In the genomic region with DNA sequence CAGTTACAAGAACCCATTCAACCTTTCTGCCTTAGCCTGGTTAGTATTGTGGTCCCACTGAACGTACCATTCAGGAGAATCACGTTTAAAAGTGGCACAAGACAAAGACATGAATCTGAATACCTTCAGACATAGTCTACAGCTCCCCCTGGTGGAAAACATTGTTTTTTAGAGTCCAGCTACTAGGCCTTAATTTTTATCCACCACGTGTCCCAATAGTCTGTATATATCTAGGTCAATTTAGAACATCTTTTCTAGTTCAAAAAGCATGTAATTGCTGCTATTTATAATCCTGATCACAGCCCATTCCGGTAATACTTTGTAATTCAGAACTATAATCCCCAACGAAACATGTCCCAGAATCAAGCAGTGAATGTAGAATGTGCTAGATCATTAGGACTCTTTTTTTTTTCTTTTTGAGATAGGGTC, we compare ENCODE assay signal across 8 cellular contexts. TPM values are rescaled to one million over a fixed set of nuclear protein-coding genes. Genes with fewer than 3 reads are reported as not detected.
DNase-seq lines count a peak whose midpoint lies in the region; ATAC-seq lines count a peak whose summit lies in the region.

No MANE protein-coding gene starts in this region.

- peaks cover 15% of the 10 kb centered on the region for H3K4me1 Mint-ChIP-seq in central memory CD8-positive, alpha-beta T cell
- H3K4me1 Mint-ChIP-seq in stimulated activated effector memory CD8-positive, alpha-beta T cell treated with anti-CD3 and anti-CD28 coated beads, Interleukin-12 subunit alpha, Interleukin-12 subunit beta, amount 100 ng/mL, for 72 hours, result peaks cover 19% of the 10 kb centered on the region

- peak overlapping the region; percentile 48 for H3K27ac Mint-ChIP-seq in central memory CD8-positive, alpha-beta T cell (ENCODE audit: low read depth)
- peak overlapping the region; percentile 34 for H3K27ac Mint-ChIP-seq in stimulated activated effector memory CD8-positive, alpha-beta T cell treated with anti-CD3 and anti-CD28 coated beads, Interleukin-12 subunit alpha, Interleukin-12 subunit beta, amount 100 ng/mL, for 72 hours

- peaks cover 8% of the 10 kb centered on the region for H3K36me3 Mint-ChIP-seq in central memory CD8-positive, alpha-beta T cell (ENCODE audit: insufficient read depth)
- peaks cover 4% of the 10 kb centered on the region for H3K36me3 Mint-ChIP-seq in stimulated activated effector memory CD8-positive, alpha-beta T cell treated with anti-CD3 and anti-CD28 coated beads, Interleukin-12 subunit alpha, Interleukin-12 subunit beta, amount 100 ng/mL, for 72 hours

- intact Hi-C loops in Right ventricle myocardium inferior (cut with DNase I), result loop anchor here (1.0 to 5.0 kb wide), 5 partner anchors 54 to 246 kb away; no protein-coding TSS in a partner anchor
- intact Hi-C loops in cardiac septum (cut with DNase I), result loop anchor here (1.0 to 2.0 kb wide), 4 partner anchors 53 to 246 kb away; no protein-coding TSS in a partner anchor

- no peaks in the 10 kb centered on the region for H3K9me3 Mint-ChIP-seq in central memory CD8-positive, alpha-beta T cell
- no peaks in the 10 kb centered on the region for H3K9me3 Mint-ChIP-seq in stimulated activated effector memory CD8-positive, alpha-beta T cell treated with anti-CD3 and anti-CD28 coated beads, Interleukin-12 subunit alpha, Interleukin-12 subunit beta, amount 100 ng/mL, for 72 hours

- ATAC-seq in Right ventricle myocardium inferior (peak; percentile 62), HG02642 (IDR thresholded peaks at IDR 0.05; ENCODE audit: poor library complexity, unreplicated experiment) (no peak)
- peak; percentile 61 for ATAC-seq in central memory CD8-positive, alpha-beta T cell (replicated peaks; ENCODE audit: extremely low read depth, poor library complexity, severe bottlenecking)
- ATAC-seq in stimulated activated effector memory CD8-positive, alpha-beta T cell treated with anti-CD3 and anti-CD28 coated beads, Interleukin-12 subunit alpha, Interleukin-12 subunit beta, amount 100 ng/mL, for 72 hours, result peak; percentile 62

- H3K27me3 Mint-ChIP-seq in central memory CD8-positive, alpha-beta T cell, result peaks cover 15% of the 10 kb centered on the region

- DNase-seq in Right ventricle myocardium inferior (ENCODE audit: missing footprints) (no peak), cardiac septum (ENCODE audit: low spot score) (no peak), NCI-H1436 (lab: John Stamatoyannopoulos, UW) (peak; percentile 87), SW480 (ENCODE audit: low spot score) (peak; percentile 76), left kidney (ENCODE audit: low read depth, low spot score) (peak; percentile 94)
- DNase-seq in central memory CD8-positive, alpha-beta T cell (ENCODE audit: low spot score in 2 of 2), result peak in 1 of 2 donors; percentile 61
- DNase-seq in stimulated activated effector memory CD8-positive, alpha-beta T cell treated with anti-CD3 and anti-CD28 coated beads, Interleukin-12 subunit alpha, Interleukin-12 subunit beta, amount 100 ng/mL, for 72 hours (ENCODE audit: low spot score in 2 of 2), result peak; percentile 53 to 74

- no peak overlapping the region for H3K4me3 Mint-ChIP-seq in central memory CD8-positive, alpha-beta T cell
- H3K4me3 Mint-ChIP-seq in stimulated activated effector memory CD8-positive, alpha-beta T cell treated with anti-CD3 and anti-CD28 coated beads, Interleukin-12 subunit alpha, Interleukin-12 subunit beta, amount 100 ng/mL, for 72 hours, result peak overlapping the region; percentile 73

RNA-seq across cellular contexts. Expression of gene GUCY2D, which starts 13.7 kb away (rescaled TPM):
- 0.35 TPM for total RNA-seq in Right ventricle myocardium inferior
- not detected for total RNA-seq in cardiac septum

RNA-seq across cellular contexts. Expression of gene ALOX15B, which starts 50.1 kb away (rescaled TPM):
- total RNA-seq in Right ventricle myocardium inferior, result 0.16 TPM
- total RNA-seq in cardiac septum, result not detected

RNA-seq across cellular contexts. Expression of gene CNTROB, which starts 56.8 kb away (rescaled TPM):
- 9.6 TPM for total RNA-seq in Right ventricle myocardium inferior
- 12.0 TPM for total RNA-seq in cardiac septum

RNA-seq across cellular contexts. Expression of gene TRAPPC1, which starts 57.0 kb away (rescaled TPM):
- 118 TPM for total RNA-seq in Right ventricle myocardium inferior
- total RNA-seq in cardiac septum, result 114 TPM

RNA-seq across cellular contexts. Expression of gene KCNAB3, which starts 59.1 kb away (rescaled TPM):
- total RNA-seq in Right ventricle myocardium inferior (0.32 TPM), cardiac septum (0.43 TPM)

Comparison
In these comparisons a context has a peak if more than half of its experiments do, and no peak if none do; other contexts are left out.
1. DNase-seq: peak in NCI-H1436 (single experiment), SW480 (single experiment), left kidney (single experiment) and stimulated activated effector memory CD8-positive, alpha-beta T cell treated with anti-CD3 and anti-CD28 coated beads, Interleukin-12 subunit alpha, Interleukin-12 subunit beta, amount 100 ng/mL, for 72 hours (2 of 2); none in Right ventricle myocardium inferior (single experiment) and cardiac septum (single experiment).